19 cellular contexts compared by ENCODE assay signal in genomic region chr5:45779874-45780671, GRCh38.
"Had no signal": no experiment of that assay in that cellular context is flagged by ENCODE, and none has a peak within 500 bp of the region (broad histone marks: within the 10 kb centered on the region; RNA-seq: fewer than 3 reads in every experiment).

No MANE protein-coding gene starts in this region.

- H3K4me1 ChIP-seq: left ventricle myocardium inferior, parathyroid adenoma, right atrium auricular region, right lobe of liver, tibial nerve, uterus had no signal

- H3K4me3 ChIP-seq: hepatocyte, left ventricle myocardium inferior, right atrium auricular region, right lobe of liver, smooth muscle cell, tibial nerve, uterus had no signal

- H3K27me3 ChIP-seq: hepatocyte, right atrium auricular region, right lobe of liver, tibial nerve, uterus had no signal

- H3K9me3 ChIP-seq: right atrium auricular region, right lobe of liver, uterus had no signal

- ATAC-seq: naive thymus-derived CD8-positive, alpha-beta T cell; right lobe of liver; stimulated activated memory B cell treated with anti-CD40 and anti-IgM and Interleukin-4, amounts not matched to agents 10 μg/mL and 1 μg/mL and 100 μg/mL, for 72 hours; stimulated activated naive CD8-positive, alpha-beta T cell treated with anti-CD3 and anti-CD28 coated beads, Interleukin-15, amount 100 ng/mL, for 72 hours had no signal

- DNase-seq: islet precursor cell; left ventricle myocardium inferior; midbrain; naive thymus-derived CD8-positive, alpha-beta T cell; nucleus accumbens; right lobe of liver; stimulated activated CD4-positive, alpha-beta T cell treated with anti-CD3 and anti-CD28 coated beads, Interleukin-1b, Interleukin-23, amount 100 ng/mL, for 48 hours; stimulated activated CD4-positive, alpha-beta T cell treated with anti-CD3 and anti-CD28 coated beads, Interleukin-2, amount 100 ng/mL, for 48 hours; stimulated activated CD4-positive, alpha-beta T cell treated with anti-CD3 and anti-CD28 coated beads, Interleukin-4, amount 100 ng/mL, for 4 hours; stimulated activated CD8-positive, alpha-beta memory T cell treated with anti-CD3 and anti-CD28 coated beads, Interleukin-4, amount 100 ng/mL, for 48 hours; stimulated activated naive CD4-positive, alpha-beta T cell treated with Interleukin-2 at 50 U/mL for 16 hours; stimulated activated naive CD8-positive, alpha-beta T cell treated with anti-CD3 and anti-CD28 coated beads, Interleukin-15, amount 100 ng/mL, for 72 hours; uterus had no signal

- H3K36me3 ChIP-seq: left ventricle myocardium inferior, right atrium auricular region, right lobe of liver, tibial nerve, uterus had no signal

- H3K27ac ChIP-seq: hepatocyte, left ventricle myocardium inferior, parathyroid adenoma, right atrium auricular region, right lobe of liver, tibial nerve, uterus had no signal
